In the genomic region with DNA sequence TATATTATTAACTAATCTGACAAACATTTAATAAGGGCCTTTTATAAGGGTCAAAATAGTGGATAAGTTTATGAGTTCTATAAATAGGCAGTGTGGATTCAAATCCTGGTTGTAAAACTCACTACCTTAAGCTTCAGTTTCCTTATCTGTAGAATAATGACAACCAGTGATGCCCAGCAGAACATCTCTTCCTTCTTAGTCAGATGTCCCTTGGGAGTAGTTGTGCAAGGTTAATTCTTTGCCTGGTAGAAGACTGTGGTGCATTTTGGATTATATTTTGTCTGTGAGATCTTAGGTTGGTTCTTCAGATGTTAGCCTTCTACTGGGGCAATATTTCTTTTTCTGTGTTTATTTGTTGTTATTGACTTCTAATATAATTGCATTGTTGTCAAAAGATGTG, we compare ENCODE assay signal across 16 cellular contexts.
A peak's percentile ranks its signal among the peaks of the same experiment; 100 is the strongest.
DNase-seq lines count a peak whose midpoint lies in the region; ATAC-seq and TF ChIP-seq lines count a peak whose summit lies in the region.
"Had no signal": no experiment of that assay in that cellular context is flagged by ENCODE, and none has a peak within 500 bp of the region (broad histone marks: within the 10 kb centered on the region; RNA-seq: fewer than 3 reads in every experiment).

No MANE protein-coding gene starts in this region.

- DNase-seq in AG09319 (ENCODE audit: extremely low read depth, low read depth) (peak; percentile 8), NCI-H82 (lab: John Stamatoyannopoulos, UW) (peak; percentile 68), fibroblast of the conjunctiva (ENCODE audit: low read depth) (peak; percentile 60), DMS114 treated with DMSO at 0.1 percent for 48 hours (lab: John Stamatoyannopoulos, UW; ENCODE audit: unreplicated experiment) (no peak), activated gamma-delta T cell (lab: John Stamatoyannopoulos, UW) (no peak)
- no peak for DNase-seq in stimulated activated CD4-positive, alpha-beta T cell treated with anti-CD3 and anti-CD28 coated beads, Interleukin-15, amount 100 ng/mL, for 24 hours
- DNase-seq: CD4-positive, alpha-beta T cell; central memory CD4-positive, alpha-beta T cell; foreskin melanocyte; left cardiac atrium; NCI-H1930; stomach had no signal

- TF ChIP-seq CTCF in AG09319 (IDR thresholded peaks at IDR 0.05; ENCODE audit: low read depth, low read length): no peak

- ATAC-seq in GM19043 (IDR thresholded peaks at IDR 0.05; ENCODE audit: low read depth, unreplicated experiment) (peak; percentile 59), HG02884 (IDR thresholded peaks at IDR 0.05; ENCODE audit: unreplicated experiment) (no peak)
- ATAC-seq: activated CD4-positive, CD25-positive, alpha-beta regulatory T cell treated with anti-CD3 and anti-CD28 coated beads, Interleukin-2, amount 50 U/mL, for 24 hours; HepG2 had no signal

Comparison
In these comparisons a context has a peak if more than half of its experiments do, and no peak if none do; other contexts are left out.
1. DNase-seq: peak in AG09319 (single experiment), NCI-H82 (single experiment) and fibroblast of the conjunctiva (single experiment); none in DMS114 treated with DMSO at 0.1 percent for 48 hours (single experiment), stimulated activated CD4-positive, alpha-beta T cell treated with anti-CD3 and anti-CD28 coated beads, Interleukin-15, amount 100 ng/mL, for 24 hours (single experiment) and activated gamma-delta T cell (single experiment).